In genomic region chr1:30611741-30612309, GRCh38 we compare ENCODE assay signal across 2 cellular contexts.
TF ChIP-seq lines count a peak whose summit lies in the region.

No MANE protein-coding gene starts in this region.

TF ChIP-seq in SK-N-SH, 30 proteins besides CTCF, POLR2A, EP300 and RAD21 (continued from another document):
- no peak for TF ChIP-seq CHD2 (IDR thresholded peaks at IDR 0.05; ENCODE audit: low read length, partially characterized antibody)

TF ChIP-seq in SK-N-SH treated with all-trans-retinoic acid at 6 μM for 48 hours, 23 proteins besides CTCF, POLR2A, EP300 and RAD21 (continued from another document):
- TF ChIP-seq TSHZ2 (CRISPR knock-in tag; IDR thresholded peaks at IDR 0.05) (no peak), SNAI2 (CRISPR knock-in tag; IDR thresholded peaks at IDR 0.05) (no peak), ARNTL (CRISPR knock-in tag; IDR thresholded peaks at IDR 0.05; ENCODE audit: borderline replicate concordance, low read depth) (no peak), PATZ1 (CRISPR knock-in tag; IDR thresholded peaks at IDR 0.05; ENCODE audit: borderline replicate concordance) (no peak), ESRRG (CRISPR knock-in tag; IDR thresholded peaks at IDR 0.05) (no peak), CREB5 (CRISPR knock-in tag; IDR thresholded peaks at IDR 0.05; ENCODE audit: low read depth) (no peak), ZFP3 (CRISPR knock-in tag; IDR thresholded peaks at IDR 0.05) (no peak), OSR1 (CRISPR knock-in tag; IDR thresholded peaks at IDR 0.05) (no peak)
